ENCODE assay signal across 23 cellular contexts in the genomic region with DNA sequence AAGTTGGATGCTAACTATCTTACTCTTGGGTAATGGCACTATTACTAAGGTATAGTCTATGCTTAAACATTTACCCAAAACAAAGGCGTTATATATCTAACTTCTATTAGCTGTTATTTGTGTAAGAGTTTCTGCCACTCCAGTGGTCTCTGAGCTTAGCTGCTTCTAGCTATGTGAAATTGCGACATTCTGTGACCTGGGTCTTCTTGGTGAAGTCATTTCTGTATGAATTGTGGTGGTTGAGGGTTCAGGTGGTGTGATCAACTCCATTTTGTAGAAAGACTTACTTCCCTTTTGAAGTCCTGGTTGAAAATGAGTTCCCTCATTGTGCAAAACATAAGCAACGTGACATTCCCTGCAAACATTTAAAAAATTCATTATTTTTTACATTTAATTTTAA.
"Had no signal": no experiment of that assay in that cellular context is flagged by ENCODE, and none has a peak within 500 bp of the region (broad histone marks: within the 10 kb centered on the region; RNA-seq: fewer than 3 reads in every experiment).

No MANE protein-coding gene starts in this region.

- H3K4me1 ChIP-seq: breast epithelium, esophagus muscularis mucosa, foreskin keratinocyte, left lung, lower lobe of right lung, parathyroid adenoma, psoas muscle, right atrium auricular region, spleen, suprapubic skin, tibial artery, upper lobe of right lung had no signal

- ATAC-seq: activated CD8-positive, alpha-beta memory T cell treated with anti-CD3 and anti-CD28 coated beads, Interleukin-2, amount 10 ng/mL, durations not matched to agents 7 days and 5 days; activated CD8-positive, alpha-beta T cell treated with anti-CD3 and anti-CD28 coated beads, Interleukin-2, amount 10 ng/mL, durations not matched to agents 7 days and 5 days; activated naive CD8-positive, alpha-beta T cell treated with anti-CD3 and anti-CD28 coated beads, Interleukin-2, amount 50 U/mL, for 24 hours; foreskin keratinocyte; left lung; lower lobe of right lung; naive thymus-derived CD8-positive, alpha-beta T cell; psoas muscle; upper lobe of right lung had no signal

- H3K4me3 ChIP-seq: breast epithelium, esophagus muscularis mucosa, left lung, lower lobe of right lung, psoas muscle, right atrium auricular region, spleen, suprapubic skin, tibial artery, upper lobe of right lung had no signal

- H3K27ac ChIP-seq: breast epithelium, esophagus muscularis mucosa, foreskin keratinocyte, left lung, lower lobe of right lung, parathyroid adenoma, psoas muscle, right atrium auricular region, spleen, suprapubic skin, tibial artery, upper lobe of right lung had no signal

- DNase-seq: activated B cell treated with CpG ODN at 0.5 μM for 24 hours; activated CD8-positive, alpha-beta memory T cell treated with anti-CD3 and anti-CD28 coated beads, Interleukin-2, amount 10 ng/mL, durations not matched to agents 7 days and 5 days; activated CD8-positive, alpha-beta T cell treated with anti-CD3 and anti-CD28 coated beads, Interleukin-2, amount 10 ng/mL, durations not matched to agents 7 days and 5 days; activated naive CD8-positive, alpha-beta T cell treated with anti-CD3 and anti-CD28 coated beads, Interleukin-2, amount 50 U/mL, for 24 hours; activated T-cell treated with anti-CD3 and anti-CD28 coated beads, Interleukin-2, amount 50 U/mL, for 48 hours; amygdala; endodermal cell; foreskin keratinocyte; left lung; lower lobe of right lung; mesenchymal stem cell; naive thymus-derived CD8-positive, alpha-beta T cell; occipital lobe; psoas muscle; spleen; stimulated activated naive CD4-positive, alpha-beta T cell; tibial artery; upper lobe of right lung had no signal

- H3K9me3 ChIP-seq: breast epithelium, esophagus muscularis mucosa, left lung, lower lobe of right lung, psoas muscle, right atrium auricular region, spleen, suprapubic skin, tibial artery, upper lobe of right lung had no signal

- H3K79me2 ChIP-seq: parathyroid adenoma had no signal

- H2AFZ ChIP-seq: parathyroid adenoma had no signal

- H3K36me3 ChIP-seq: breast epithelium, esophagus muscularis mucosa, left lung, lower lobe of right lung, right atrium auricular region, spleen, suprapubic skin, tibial artery, upper lobe of right lung had no signal
